Comparison of ENCODE assay signal across 1 cellular context in genomic region chr16:16417914-16418544, GRCh38. TPM values are rescaled to one million over a fixed set of nuclear protein-coding genes. Genes with fewer than 3 reads are reported as not detected.
"Had no signal": no experiment of that assay in that cellular context is flagged by ENCODE, and none has a peak within 500 bp of the region (broad histone marks: within the 10 kb centered on the region; RNA-seq: fewer than 3 reads in every experiment).

No MANE protein-coding gene starts in this region.

RNA-seq across cellular contexts. Expression of gene NPIPA7, which starts 39.1 kb away (rescaled TPM):
- total RNA-seq: body of pancreas had no signal
